ENCODE assay signal across 17 cellular contexts in the genomic region with DNA sequence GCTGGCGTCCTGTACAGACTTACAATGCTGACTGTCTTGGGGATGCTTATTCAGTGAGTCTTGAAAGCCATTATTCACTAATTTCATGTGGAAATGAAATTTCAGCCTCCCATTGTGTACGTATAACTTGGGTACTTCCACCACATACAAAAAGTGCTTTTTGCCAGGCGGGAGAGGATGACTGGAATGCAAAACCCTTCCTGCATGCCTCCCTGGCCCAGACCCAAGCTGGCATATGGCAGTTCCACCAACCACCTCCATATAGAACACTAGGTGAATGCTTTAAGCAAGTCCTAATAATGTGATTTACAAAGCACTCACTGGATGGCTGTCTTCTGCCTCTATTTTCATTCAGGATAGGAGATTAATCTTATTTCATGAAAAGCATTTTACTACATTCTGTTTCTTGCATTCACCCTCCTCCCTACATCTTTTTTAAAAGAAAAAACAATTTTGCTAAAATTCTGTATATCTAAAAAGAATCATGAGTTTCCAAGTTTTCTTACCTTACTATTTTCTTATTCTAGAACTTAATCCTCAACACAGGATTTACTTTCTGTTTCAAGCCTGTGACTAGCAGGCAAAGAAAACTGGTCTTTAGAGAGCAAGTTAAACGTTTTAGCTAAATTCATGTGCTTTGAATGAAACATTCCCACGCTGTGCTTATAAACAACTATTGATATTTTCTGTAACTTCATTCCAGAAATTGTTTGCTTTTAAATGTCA.
DNase-seq lines count a peak whose midpoint lies in the region; ATAC-seq and TF ChIP-seq lines count a peak whose summit lies in the region.
"Had no signal": no experiment of that assay in that cellular context is flagged by ENCODE, and none has a peak within 500 bp of the region (broad histone marks: within the 10 kb centered on the region; RNA-seq: fewer than 3 reads in every experiment).

No MANE protein-coding gene starts in this region.

- in situ Hi-C loops in ACHN (cut with HindIII; ENCODE audit: low pct_ligation_motif_present, low pct_unique_long_range_greater_than_20kb, low sequenced_read_pairs), result no loop called here

- ATAC-seq in left lobe of liver, result peak; percentile 44
- ATAC-seq in HG02642 (IDR thresholded peaks at IDR 0.05; ENCODE audit: poor library complexity, unreplicated experiment), result no peak
- ATAC-seq in omental fat pad (ENCODE audit: low FRiP score), result no peak
- ATAC-seq: K562 had no signal

- no peak for TF ChIP-seq CTCF in omental fat pad (IDR thresholded peaks at IDR 0.05)

- DNase-seq in ACHN, result peak; percentile 49
- peak; percentile 13 for DNase-seq in H4 (ENCODE audit: low spot score)
- DNase-seq in astrocyte of the hippocampus (ENCODE audit: low read depth, low spot score), result peak; percentile 20
- no peak for DNase-seq in left lobe of liver (ENCODE audit: low spot score)
- DNase-seq in putamen (ENCODE audit: low spot score), result no peak
- no peak for DNase-seq in GDM1 (lab: John Stamatoyannopoulos, UW)
- DNase-seq in omental fat pad (ENCODE audit: low spot score), result no peak
- DNase-seq: activated CD4-positive, CD25-positive, alpha-beta regulatory T cell treated with anti-CD3 and anti-CD28 coated beads, Interleukin-2, amount 50 U/mL, for 72 hours; activated T-cell treated with anti-CD3 and anti-CD28 coated beads, Interleukin-2, amount 50 U/mL, for 24 hours; amniotic stem cell; effector memory CD4-positive, alpha-beta T cell; NCI-H187 treated with DMSO at 0.1 percent for 48 hours; posterior cingulate gyrus; stimulated activated CD4-positive, alpha-beta T cell treated with anti-CD3 and anti-CD28 coated beads, Interleukin-4, amount 100 ng/mL, for 24 hours; SW 1271 had no signal

Comparison
In these comparisons a context has a peak if more than half of its experiments do, and no peak if none do; other contexts are left out.
1. DNase-seq: peak in ACHN (single experiment), H4 (single experiment) and astrocyte of the hippocampus (single experiment); none in left lobe of liver (single experiment), putamen (single experiment), GDM1 (single experiment) and omental fat pad (single experiment).